ENCODE assay signal across 18 cellular contexts in genomic region chr10:132762267-132762666, GRCh38. TPM values are rescaled to one million over a fixed set of nuclear protein-coding genes. Genes with fewer than 3 reads are reported as not detected.
"Had no signal": no experiment of that assay in that cellular context is flagged by ENCODE, and none has a peak within 500 bp of the region (broad histone marks: within the 10 kb centered on the region; RNA-seq: fewer than 3 reads in every experiment).

No MANE protein-coding gene starts in this region.

- H3K4me3 ChIP-seq: colonic mucosa, gastrocnemius medialis, heart right ventricle, prostate gland, sigmoid colon, SJSA1, tibial nerve, vagina had no signal

- DNase-seq: activated CD8-positive, alpha-beta memory T cell treated with anti-CD3 and anti-CD28 coated beads for 24 hours; colonic mucosa; effector CD8-positive, alpha-beta T cell; gastrocnemius medialis; heart right ventricle; sigmoid colon; T-cell had no signal

- H3K9me3 Mint-ChIP-seq: memory B cell; natural killer cell treated with Interleukin-12 subunit alpha and Interleukin-12 subunit beta and Interleukin-15 and Interleukin-18, amount 100 ng/mL, for 72 hours; T-cell had no signal

- H3K27ac Mint-ChIP-seq: activated T-helper 2 cell treated with anti-CD3 and anti-CD28 coated beads, Interferon-gamma antibody, Interleukin-2, Interleukin-4, amounts not matched to agents 10 μg/mL and 5 μg/mL and 100 μg/mL, durations not matched to agents 14 hours and 24 hours and 36 hours; memory B cell; natural killer cell treated with Interleukin-12 subunit alpha and Interleukin-12 subunit beta and Interleukin-15 and Interleukin-18, amount 100 ng/mL, for 72 hours; T-cell; WTC11 had no signal

- H3K27me3 Mint-ChIP-seq: memory B cell; natural killer cell treated with Interleukin-12 subunit alpha and Interleukin-12 subunit beta and Interleukin-15 and Interleukin-18, amount 100 ng/mL, for 72 hours; T-cell had no signal

- H3K27ac ChIP-seq: colonic mucosa, epithelial cell of prostate, gastrocnemius medialis, heart right ventricle, prostate gland, sigmoid colon, SJSA1, tibial nerve, vagina had no signal

- ATAC-seq: gastrocnemius medialis; heart right ventricle; natural killer cell treated with Interleukin-12 subunit alpha and Interleukin-12 subunit beta and Interleukin-15 and Interleukin-18, amount 100 ng/mL, for 72 hours; T-cell; WTC11 had no signal

- H3K4me3 Mint-ChIP-seq: memory B cell; natural killer cell treated with Interleukin-12 subunit alpha and Interleukin-12 subunit beta and Interleukin-15 and Interleukin-18, amount 100 ng/mL, for 72 hours; T-cell; WTC11 had no signal

- H3K4me1 Mint-ChIP-seq: WTC11 had no signal

- H3K36me3 Mint-ChIP-seq: natural killer cell treated with Interleukin-12 subunit alpha and Interleukin-12 subunit beta and Interleukin-15 and Interleukin-18, amount 100 ng/mL, for 72 hours had no signal

RNA-seq across cellular contexts. Expression of gene NKX6-2, which starts 23.7 kb away (rescaled TPM):
- total RNA-seq: activated T-helper 2 cell treated with anti-CD3 and anti-CD28 coated beads, Interferon-gamma antibody, Interleukin-2, Interleukin-4, amounts not matched to agents 10 μg/mL and 5 μg/mL and 100 μg/mL, durations not matched to agents 14 hours and 24 hours and 36 hours; cardiac septum; colonic mucosa; heart right ventricle; mucosa of gallbladder; natural killer cell treated with Interleukin-12 subunit alpha and Interleukin-12 subunit beta and Interleukin-15 and Interleukin-18, amount 100 ng/mL, for 72 hours; sigmoid colon; SJSA1; T-cell had no signal
